Comparison of ENCODE assay signal across 8 cellular contexts in the genomic region with DNA sequence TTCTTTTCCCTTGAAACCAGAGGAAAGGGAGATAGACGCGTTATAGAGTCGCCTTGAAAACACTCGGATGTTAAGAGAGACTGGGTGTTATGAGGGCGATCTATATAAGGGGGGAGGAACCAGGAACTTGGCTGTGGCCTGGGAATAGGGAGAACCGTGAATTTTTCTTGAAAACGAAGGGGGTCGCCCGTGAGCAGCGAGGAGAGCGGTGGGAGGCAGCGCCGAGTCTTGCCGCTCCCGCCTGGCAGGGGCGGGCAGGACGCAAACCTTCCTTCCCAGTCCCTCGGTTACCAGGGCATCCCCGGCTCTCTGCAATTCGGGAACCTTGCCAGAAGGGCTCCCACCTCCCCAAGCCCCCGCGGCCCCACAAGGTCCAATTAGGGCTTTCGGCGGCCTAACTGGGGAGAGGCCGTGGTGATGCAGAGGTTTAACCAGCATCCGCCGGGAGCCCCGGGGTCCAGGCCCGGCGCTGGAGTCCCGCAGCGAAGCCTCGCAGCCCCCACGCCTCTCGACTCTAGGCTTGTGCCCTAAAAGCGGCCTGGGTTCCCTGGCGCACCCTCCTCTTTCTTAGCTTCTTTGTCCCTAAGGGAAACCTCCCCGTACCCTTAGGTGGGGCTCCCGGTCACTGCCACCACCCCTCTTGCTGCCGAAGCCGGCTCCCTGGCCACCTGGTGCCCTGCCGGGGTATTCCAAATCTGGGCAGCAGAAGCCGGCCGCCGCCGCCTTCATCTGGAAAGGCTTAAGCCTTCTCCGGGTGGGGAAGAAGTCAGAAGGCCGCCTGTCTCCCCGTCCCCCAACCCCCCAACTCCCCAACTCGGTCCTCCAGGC. TPM values are rescaled to one million over a fixed set of nuclear protein-coding genes. Genes with fewer than 3 reads are reported as not detected.
DNase-seq lines count a peak whose midpoint lies in the region; ATAC-seq, FAIRE-seq and TF ChIP-seq lines count a peak whose summit lies in the region.

No MANE protein-coding gene starts in this region.

- H3K36me3 ChIP-seq in astrocyte (ENCODE audit: insufficient read depth, low read length), result no peaks in the 10 kb centered on the region
- H3K36me3 ChIP-seq in right atrium auricular region, result no peaks in the 10 kb centered on the region
- no peaks in the 10 kb centered on the region for H3K36me3 ChIP-seq in prostate gland

- WGBS in prostate gland, result under 1% methylated on average over 50 of the region's 50 CpGs

- peaks cover 2% of the 10 kb centered on the region for H3K4me1 Mint-ChIP-seq in astrocyte (ENCODE audit: low read depth, unreplicated experiment)

- H3K4me3 Mint-ChIP-seq in astrocyte (ENCODE audit: unreplicated experiment), result peak overlapping the region; percentile 69

- no peaks in the 10 kb centered on the region for H3K9me3 Mint-ChIP-seq in astrocyte (ENCODE audit: unreplicated experiment)

- H3K27me3 Mint-ChIP-seq in astrocyte (ENCODE audit: low read depth, unreplicated experiment), result peaks cover 19% of the 10 kb centered on the region

- H3K4me1 ChIP-seq in astrocyte (ENCODE audit: insufficient read depth, low read length) (peaks cover 8% of the 10 kb centered on the region), right atrium auricular region (peaks cover 0 to 35% of the 10 kb centered on the region in 2 donors), prostate gland (replicated peaks) (peaks cover 6% of the 10 kb centered on the region)

- peak; percentile 23 for FAIRE-seq in astrocyte (lab: Jason Lieb, UNC)

- H3K27ac ChIP-seq in astrocyte (ENCODE audit: low read depth, low read length) (peak overlapping the region; percentile 47), right atrium auricular region (peak overlapping the region; percentile 66 to 87), prostate gland (peak overlapping the region; percentile 54 to 68)

- intact Hi-C loops in prostate gland (cut with DNase I), result loop anchor here (2.0 to 10.0 kb wide), 5 partner anchors 118 to 518 kb away; no protein-coding TSS in a partner anchor

- TF ChIP-seq POLR2A in prostate gland (IDR thresholded peaks at IDR 0.05), result no peak

- H2AFZ ChIP-seq in astrocyte (ENCODE audit: low read depth, low read length), result peak overlapping the region; percentile 74

- peak; percentile 17 for ATAC-seq in HG02870 (IDR thresholded peaks at IDR 0.05; ENCODE audit: unreplicated experiment)
- no peak for ATAC-seq in GM21576 (IDR thresholded peaks at IDR 0.05; ENCODE audit: unreplicated experiment)

- no peaks in the 10 kb centered on the region for H3K36me3 Mint-ChIP-seq in astrocyte (ENCODE audit: low read depth, unreplicated experiment)

- H3K79me2 ChIP-seq in astrocyte (ENCODE audit: insufficient read depth, low read length), result peaks cover 25% of the 10 kb centered on the region

- H4K20me1 ChIP-seq in astrocyte (ENCODE audit: insufficient read depth, low read length), result peaks cover 2% of the 10 kb centered on the region

- TF ChIP-seq CTCF in astrocyte (IDR thresholded peaks at IDR 0.05; ENCODE audit: insufficient read depth, low read depth, low read length) (peak; percentile 41), right atrium auricular region (IDR thresholded peaks at IDR 0.05) (peak; percentile 20 to 59), prostate gland (IDR thresholded peaks at IDR 0.05) (peak in 2 of 4 experiments; percentile 4 to 21)

- peak overlapping the region; percentile 83 for H3K9ac ChIP-seq in astrocyte (ENCODE audit: low read length)

- peak overlapping the region; percentile 62 for H3K4me3 ChIP-seq in astrocyte (ENCODE audit: insufficient read depth, low read depth, low read length)
- peak overlapping the region; percentile 54 to 78 for H3K4me3 ChIP-seq in right atrium auricular region
- peak overlapping the region; percentile 54 to 63 for H3K4me3 ChIP-seq in prostate gland

- H3K27ac Mint-ChIP-seq in astrocyte (ENCODE audit: unreplicated experiment), result no peak overlapping the region

- H3K9me3 ChIP-seq in astrocyte (ENCODE audit: insufficient read depth, low read depth, low read length) (no peaks in the 10 kb centered on the region), right atrium auricular region (no peaks in the 10 kb centered on the region), prostate gland (no peaks in the 10 kb centered on the region)

- no peaks in the 10 kb centered on the region for H3K27me3 ChIP-seq in astrocyte (ENCODE audit: insufficient read depth, low read length)
- peaks cover 0 to 3% of the 10 kb centered on the region in 2 donors for H3K27me3 ChIP-seq in right atrium auricular region
- no peaks in the 10 kb centered on the region for H3K27me3 ChIP-seq in prostate gland (replicated peaks; ENCODE audit: insufficient read depth)

- peak overlapping the region; percentile 84 for H3K4me2 ChIP-seq in astrocyte (ENCODE audit: low read length)

- DNase-seq in activated CD8-positive, alpha-beta memory T cell treated with anti-CD3 and anti-CD28 coated beads, Interleukin-2, amount 50 U/mL, for 48 hours, result peak; percentile 57
- DNase-seq in activated CD8-positive, alpha-beta memory T cell treated with anti-CD3 and anti-CD28 coated beads, Interleukin-2, amount 50 U/mL, for 4 hours, result no peak
- DNase-seq in NCI-H2227 treated with DMSO at 0.1 percent for 48 hours (lab: John Stamatoyannopoulos, UW) (peak; percentile 89), astrocyte (ENCODE audit: low read depth) (peak; percentile 77), right atrium auricular region (ENCODE audit: low spot score) (no peak), prostate gland (ENCODE audit: low spot score) (peak; percentile 30)

RNA-seq across cellular contexts. Expression of a gene that starts 0.7 kb away (rescaled TPM):
- total RNA-seq in astrocyte (5.9 and 6.1 TPM in 2 replicates), right atrium auricular region (100 to 1,000 TPM in 1 of 2 donors, 10 to 100 TPM in 1; 66.0 to 114 TPM), prostate gland (10 to 100 TPM; 25.1 to 52.5 TPM)

Comparison
In these comparisons a context has a peak if more than half of its experiments do, and no peak if none do; other contexts are left out.
1. DNase-seq: peak in activated CD8-positive, alpha-beta memory T cell treated with anti-CD3 and anti-CD28 coated beads, Interleukin-2, amount 50 U/mL, for 48 hours (single experiment), NCI-H2227 treated with DMSO at 0.1 percent for 48 hours (single experiment), astrocyte (single experiment) and prostate gland (single experiment); none in activated CD8-positive, alpha-beta memory T cell treated with anti-CD3 and anti-CD28 coated beads, Interleukin-2, amount 50 U/mL, for 4 hours (single experiment) and right atrium auricular region (single experiment).
2. Peak in every context shown above with its lines, with median percentiles within 50 percentile points of each other: H3K27ac ChIP-seq and H3K4me3 ChIP-seq.